ENCODE assay signal across 8 cellular contexts in genomic region chr7:34972739-34973399, GRCh38.
DNase-seq lines count a peak whose midpoint lies in the region; ATAC-seq lines count a peak whose summit lies in the region.
"Not testable (repeated sequence)": the region's sequence is repeated elsewhere in the genome, so short reads cannot be mapped to it uniquely, and the experiment has no call there.

No MANE protein-coding gene starts in this region.

- DNase-seq in MV-4-11 (lab: John Stamatoyannopoulos, UW): peak; percentile 40

- peaks cover 10% of the 10 kb centered on the region for H3K4me1 Mint-ChIP-seq in activated T-helper 17 cell treated with anti-CD3 and anti-CD28 coated beads, Interleukin-2, amount 50 U/mL, for 72 hours

- peak overlapping the region; percentile 51 for H3K27ac Mint-ChIP-seq in activated T-helper 17 cell treated with anti-CD3 and anti-CD28 coated beads, Interleukin-2, amount 50 U/mL, for 72 hours

- peaks cover 28% of the 10 kb centered on the region for H3K36me3 Mint-ChIP-seq in activated T-helper 17 cell treated with anti-CD3 and anti-CD28 coated beads, Interleukin-2, amount 50 U/mL, for 72 hours (ENCODE audit: low read depth)

- H3K4me3 Mint-ChIP-seq in activated T-helper 17 cell treated with anti-CD3 and anti-CD28 coated beads, Interleukin-2, amount 50 U/mL, for 72 hours: not testable (repeated sequence)

- not testable (repeated sequence) for H3K9me3 Mint-ChIP-seq in activated T-helper 17 cell treated with anti-CD3 and anti-CD28 coated beads, Interleukin-2, amount 50 U/mL, for 72 hours

- ATAC-seq in GM18498 (IDR thresholded peaks at IDR 0.05; ENCODE audit: unreplicated experiment) (peak; percentile 83), GM18907 (IDR thresholded peaks at IDR 0.05; ENCODE audit: unreplicated experiment) (peak; percentile 75), GM21360 (IDR thresholded peaks at IDR 0.05; ENCODE audit: unreplicated experiment) (peak; percentile 69), GM21786 (IDR thresholded peaks at IDR 0.05; ENCODE audit: unreplicated experiment) (peak; percentile 69), HG02885 (IDR thresholded peaks at IDR 0.05; ENCODE audit: poor library complexity, unreplicated experiment) (peak; percentile 76), HG03354 (IDR thresholded peaks at IDR 0.05; ENCODE audit: poor library complexity, severe bottlenecking, unreplicated experiment) (peak; percentile 89)
- ATAC-seq in activated T-helper 17 cell treated with anti-CD3 and anti-CD28 coated beads, Interleukin-2, amount 50 U/mL, for 72 hours (replicated peaks): peak; percentile 87

- H3K27me3 Mint-ChIP-seq in activated T-helper 17 cell treated with anti-CD3 and anti-CD28 coated beads, Interleukin-2, amount 50 U/mL, for 72 hours: not testable (repeated sequence)

Comparison
In these comparisons a context has a peak if more than half of its experiments do, and no peak if none do; other contexts are left out.
1. Peak in every context shown above with its lines: DNase-seq and ATAC-seq.